In genomic region chr15:83207622-83208356, GRCh38 we compare ENCODE assay signal across 7 cellular contexts. TPM values are rescaled to one million over a fixed set of nuclear protein-coding genes. Genes with fewer than 3 reads are reported as not detected.
DNase-seq lines count a peak whose midpoint lies in the region; ATAC-seq and TF ChIP-seq lines count a peak whose summit lies in the region.

Gene HDGFL3 (minus strand): TSS chr15:83207823. CDS start chr15:83207414, 409 bp downstream.

- H3K4me1 ChIP-seq in OCI-LY3 (ENCODE audit: low read length) (peaks cover 33% of the 10 kb centered on the region), neural progenitor cell (peaks cover 31% of the 10 kb centered on the region), uterus (no peaks in the 10 kb centered on the region)

- intact Hi-C loops in uterus (cut with DNase I; ENCODE audit: low total_unique reads) = loop anchor here (5.0 kb wide), 1 partner anchor 140 kb away; the partner anchor contains the start of gene BTBD1

- H3K27ac ChIP-seq in OCI-LY3 (ENCODE audit: low read length) (peak within 1 kb of the TSS; percentile 44), neural progenitor cell (peak within 1 kb of the TSS; percentile 90), uterus (peak within 1 kb of the TSS; percentile 92 to 94)

- H3K4me3 ChIP-seq in OCI-LY3 (ENCODE audit: low read length) (peak within 1 kb of the TSS; percentile 86), neural progenitor cell (peak within 1 kb of the TSS; percentile 99), uterus (peak within 1 kb of the TSS; percentile 78 to 82)

- H3K9me3 Mint-ChIP-seq in activated naive CD8-positive, alpha-beta T cell treated with anti-CD3 and anti-CD28 coated beads, Interleukin-2, amount 10 ng/mL, durations not matched to agents 7 days and 5 days = no peaks in the 10 kb centered on the region
- H3K9me3 Mint-ChIP-seq in neural progenitor cell = no peaks in the 10 kb centered on the region

- H3K4me1 Mint-ChIP-seq in activated naive CD8-positive, alpha-beta T cell treated with anti-CD3 and anti-CD28 coated beads, Interleukin-2, amount 10 ng/mL, durations not matched to agents 7 days and 5 days = peaks cover 8% of the 10 kb centered on the region
- H3K4me1 Mint-ChIP-seq in neural progenitor cell = peaks cover 21% of the 10 kb centered on the region

- H3K36me3 ChIP-seq in OCI-LY3 (replicated peaks; ENCODE audit: low read depth, low read length) (no peaks in the 10 kb centered on the region), neural progenitor cell (no peaks in the 10 kb centered on the region), uterus (no peaks in the 10 kb centered on the region)

- H3K27ac Mint-ChIP-seq in activated naive CD8-positive, alpha-beta T cell treated with anti-CD3 and anti-CD28 coated beads, Interleukin-2, amount 10 ng/mL, durations not matched to agents 7 days and 5 days = peak within 1 kb of the TSS; percentile 83
- H3K27ac Mint-ChIP-seq in neural progenitor cell = peak within 1 kb of the TSS; percentile 99

- peak within 1 kb of the TSS; percentile 85 for H3K4me3 Mint-ChIP-seq in activated naive CD8-positive, alpha-beta T cell treated with anti-CD3 and anti-CD28 coated beads, Interleukin-2, amount 10 ng/mL, durations not matched to agents 7 days and 5 days
- peak within 1 kb of the TSS; percentile 100 for H3K4me3 Mint-ChIP-seq in neural progenitor cell

- H3K9me3 ChIP-seq in OCI-LY3 (ENCODE audit: insufficient read depth, low read length) (no peaks in the 10 kb centered on the region), neural progenitor cell (ENCODE audit: low read depth) (no peaks in the 10 kb centered on the region), uterus (no peaks in the 10 kb centered on the region)

- H3K27me3 Mint-ChIP-seq in activated naive CD8-positive, alpha-beta T cell treated with anti-CD3 and anti-CD28 coated beads, Interleukin-2, amount 10 ng/mL, durations not matched to agents 7 days and 5 days = peaks cover 22% of the 10 kb centered on the region
- peaks cover 3% of the 10 kb centered on the region for H3K27me3 Mint-ChIP-seq in neural progenitor cell (ENCODE audit: insufficient read depth, low read depth)

- DNase-seq in activated naive CD8-positive, alpha-beta T cell treated with anti-CD3 and anti-CD28 coated beads, Interleukin-2, amount 10 ng/mL, durations not matched to agents 7 days and 5 days = peak; percentile 71
- DNase-seq in glomerular visceral epithelial cell (ENCODE audit: extremely low spot score) (peak; percentile 65), neural progenitor cell (ENCODE audit: low spot score) (peak; percentile 88), uterus (peak; percentile 64 to 70)

- peaks cover 34% of the 10 kb centered on the region for H3K79me2 ChIP-seq in OCI-LY3 (ENCODE audit: low read length)
- H3K79me2 ChIP-seq in neural progenitor cell (ENCODE audit: low read depth) = peaks cover 46% of the 10 kb centered on the region

- peaks cover 13% of the 10 kb centered on the region for H3K27me3 ChIP-seq in OCI-LY3 (ENCODE audit: low read depth, low read length)
- no peaks in the 10 kb centered on the region for H3K27me3 ChIP-seq in neural progenitor cell
- no peaks in the 10 kb centered on the region for H3K27me3 ChIP-seq in uterus

- H3K4me2 ChIP-seq in OCI-LY3 (ENCODE audit: low read length) (peak within 1 kb of the TSS; percentile 81), neural progenitor cell (peak within 1 kb of the TSS; percentile 91)

- POLR2A ChIA-PET in activated naive CD8-positive, alpha-beta T cell treated with anti-CD3 and anti-CD28 coated beads, Interleukin-2, amount 10 ng/mL, durations not matched to agents 7 days and 5 days (lab: Charles Lee) = interaction anchor here (0.6 to 2.0 kb wide), 7 partner anchors 43 to 667 kb away, joined by 3 to 6 read pairs (median 4); partner anchors contain the start of genes C15orf40 and RPS17

- H4K20me1 ChIP-seq in OCI-LY3 (ENCODE audit: insufficient read depth, low read length) (no peaks in the 10 kb centered on the region), neural progenitor cell (ENCODE audit: low read depth) (peaks cover 38% of the 10 kb centered on the region)

- H2AFZ ChIP-seq in OCI-LY3 (ENCODE audit: low read depth, low read length) (peak within 1 kb of the TSS; percentile 69), neural progenitor cell (replicated peaks) (peak within 1 kb of the TSS; percentile 91)

- no peak for TF ChIP-seq POLR2A in uterus (IDR thresholded peaks at IDR 0.05)

- TF ChIP-seq CTCF in GM12874 (IDR thresholded peaks at IDR 0.05; ENCODE audit: insufficient read depth, low read depth, low read length) (peak; percentile 17; the same call in 1 of the 2 replicates), OCI-LY3 (IDR thresholded peaks at IDR 0.05; ENCODE audit: low read depth, low read length) (peak; percentile 59), neural progenitor cell (IDR thresholded peaks at IDR 0.05) (no peak), uterus (IDR thresholded peaks at IDR 0.05) (no peak)

- H3K9ac ChIP-seq in OCI-LY3 (ENCODE audit: low read length) (peak within 1 kb of the TSS; percentile 76), neural progenitor cell (peak within 1 kb of the TSS; percentile 84)

- ATAC-seq in HG02798 (IDR thresholded peaks at IDR 0.05; ENCODE audit: poor library complexity, unreplicated experiment) = peak; percentile 34
- ATAC-seq in activated naive CD8-positive, alpha-beta T cell treated with anti-CD3 and anti-CD28 coated beads, Interleukin-2, amount 10 ng/mL, durations not matched to agents 7 days and 5 days (ENCODE audit: low read depth) = peak; percentile 70

- H3F3A ChIP-seq in neural progenitor cell (ENCODE audit: low read depth) = peaks cover 16% of the 10 kb centered on the region

- peaks cover 5% of the 10 kb centered on the region for H3K36me3 Mint-ChIP-seq in activated naive CD8-positive, alpha-beta T cell treated with anti-CD3 and anti-CD28 coated beads, Interleukin-2, amount 10 ng/mL, durations not matched to agents 7 days and 5 days
- H3K36me3 Mint-ChIP-seq in neural progenitor cell = peaks cover 3% of the 10 kb centered on the region

RNA-seq across cellular contexts. Expression of gene HDGFL3, which starts in this region (rescaled TPM):
- 10 to 100 TPM; 26.6 to 29.0 TPM for total RNA-seq in activated naive CD8-positive, alpha-beta T cell treated with anti-CD3 and anti-CD28 coated beads, Interleukin-2, amount 10 ng/mL, durations not matched to agents 7 days and 5 days
- total RNA-seq in neural progenitor cell (ENCODE audit: low replicate concordance) (92.0 and 231 TPM in 2 replicates), uterus (10 to 100 TPM; 12.8 to 70.9 (median 38.1) TPM)

Comparison
In these comparisons a context has a peak if more than half of its experiments do, and no peak if none do; other contexts are left out.
1. Peak in every context shown above with its lines: DNase-seq, ATAC-seq, H3K4me3 ChIP-seq and H3K27ac ChIP-seq.
2. CTCF ChIP-seq: peak in GM12874 (single experiment) and OCI-LY3 (single experiment); none in neural progenitor cell (single experiment) and uterus (0 of 4).